ENCODE assay signal across 11 cellular contexts in genomic region chr21:17461014-17461413, GRCh38. TPM values are rescaled to one million over a fixed set of nuclear protein-coding genes. Genes with fewer than 3 reads are reported as not detected.
DNase-seq lines count a peak whose midpoint lies in the region; ATAC-seq and TF ChIP-seq lines count a peak whose summit lies in the region.
"Had no signal": no experiment of that assay in that cellular context is flagged by ENCODE, and none has a peak within 500 bp of the region (broad histone marks: within the 10 kb centered on the region; RNA-seq: fewer than 3 reads in every experiment).

No MANE protein-coding gene starts in this region.

- H3K36me3 ChIP-seq in gastroesophageal sphincter (no peaks in the 10 kb centered on the region), psoas muscle (ENCODE audit: insufficient read depth in 1 of 2, low read depth in 1 of 2) (no peaks in the 10 kb centered on the region)

- H3K9me3 ChIP-seq in gastroesophageal sphincter (no peaks in the 10 kb centered on the region), psoas muscle (no peaks in the 10 kb centered on the region)

- intact Hi-C loops in psoas muscle (cut with DNase I), result no loop called here

- TF ChIP-seq POLR2A in gastroesophageal sphincter (IDR thresholded peaks at IDR 0.05), result no peak

- H3K27me3 ChIP-seq in gastroesophageal sphincter, result no peaks in the 10 kb centered on the region
- H3K27me3 ChIP-seq in psoas muscle (ENCODE audit: insufficient read depth in 3 of 3, low read length in 2 of 3), result no peaks in the 10 kb centered on the region

- TF ChIP-seq EP300 in gastroesophageal sphincter (IDR thresholded peaks at IDR 0.05), result no peak

- 3 to 20% methylated on average over 3 of the region's 3 CpGs for WGBS in gastroesophageal sphincter (ENCODE audit: low coverage in 1 of 2), 2 donors
- 27 to 42% (median 36%) methylated on average over 3 of the region's 3 CpGs for WGBS in psoas muscle, 3 donors

- H3K4me1 ChIP-seq in gastroesophageal sphincter, result peaks cover 0 to 20% (median 5%) of the 10 kb centered on the region in 3 donors
- no peaks in the 10 kb centered on the region for H3K4me1 ChIP-seq in psoas muscle

- no peak overlapping the region for H3K4me3 ChIP-seq in gastroesophageal sphincter
- H3K4me3 ChIP-seq in psoas muscle, result no peak overlapping the region

- ATAC-seq in gastroesophageal sphincter, result peak; percentile 71
- peak in 3 of 4 donors; percentile 42 to 81 (median 58) for ATAC-seq in psoas muscle

- DNase-seq in ELR (ENCODE audit: low read depth) (peak; percentile 43), psoas muscle (no peak), HUDEP-2 (lab: John Stamatoyannopoulos, UW; ENCODE audit: unreplicated experiment in 76 of 76) (no peak), GM19240 (ENCODE audit: insufficient read length, low spot score) (no peak), NOMO-1 (lab: John Stamatoyannopoulos, UW; ENCODE audit: unreplicated experiment in 2 of 2) (no peak), AML-193 (lab: John Stamatoyannopoulos, UW) (no peak)
- DNase-seq: activated naive CD8-positive, alpha-beta T cell treated with anti-CD3 and anti-CD28 coated beads for 36 hours; DND-41; NCI-H345 had no signal

- H3K27ac ChIP-seq in VCaP, result peak overlapping the region; percentile 89; the same call in 1 of the 2 replicates
- H3K27ac ChIP-seq in gastroesophageal sphincter, result peak overlapping the region in 2 of 4 donors; percentile 17
- no peak overlapping the region for H3K27ac ChIP-seq in psoas muscle

- TF ChIP-seq CTCF in VCaP (conservative IDR thresholded peaks at IDR 0.05) (no peak), gastroesophageal sphincter (IDR thresholded peaks at IDR 0.05) (no peak), psoas muscle (IDR thresholded peaks at IDR 0.05) (no peak)

RNA-seq across cellular contexts. Expression of gene CXADR, which starts 51.8 kb away (rescaled TPM):
- total RNA-seq in gastroesophageal sphincter, result 10 to 100 TPM in 1 of 4 donors, 1 to 10 TPM in 2, under 1 TPM in 1; 0.54 to 10.6 (median 4.4) TPM
- under 1 TPM; 0.02 to 0.62 (median 0.12) TPM for total RNA-seq in psoas muscle
- under 1 TPM; 0.01 to 0.06 (median 0.04) TPM for polyA plus RNA-seq in psoas muscle
